8 cellular contexts compared by ENCODE assay signal in the genomic region with DNA sequence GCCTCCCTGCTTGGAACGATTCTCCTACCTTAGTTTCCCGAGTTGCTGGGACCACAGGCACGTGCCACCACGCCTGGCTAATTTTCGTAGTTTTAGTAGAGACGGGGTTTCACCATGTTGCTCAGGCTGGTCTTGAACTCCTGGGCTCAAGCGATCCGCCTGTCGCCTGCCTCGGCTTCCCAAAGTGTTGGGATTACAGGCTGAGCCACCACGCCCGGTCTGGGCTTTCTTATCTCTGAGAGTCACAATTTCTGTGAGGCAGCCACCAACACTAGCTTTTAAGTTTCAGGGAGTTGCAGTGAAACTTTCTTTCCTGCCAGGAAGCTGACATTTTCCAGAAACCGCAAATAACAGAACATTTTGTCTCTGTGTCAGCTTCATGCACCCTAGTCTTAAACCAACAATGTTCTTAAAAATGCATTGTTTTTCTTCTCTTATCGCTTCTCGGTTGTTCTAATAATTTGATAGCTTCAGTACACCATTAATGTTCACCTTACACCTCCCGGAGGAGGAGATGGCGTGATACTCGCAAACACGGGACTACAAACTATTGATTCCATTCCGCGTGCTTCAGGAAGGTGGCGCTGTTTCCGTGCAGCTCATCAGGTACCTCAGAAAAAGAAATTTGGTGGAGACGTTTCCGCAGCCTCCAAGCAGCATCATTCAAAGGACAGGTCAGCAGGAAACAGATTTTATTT. TPM values are rescaled to one million over a fixed set of nuclear protein-coding genes. Genes with fewer than 3 reads are reported as not detected.
A peak's percentile ranks its signal among the peaks of the same experiment; 100 is the strongest.
DNase-seq lines count a peak whose midpoint lies in the region; ATAC-seq and TF ChIP-seq lines count a peak whose summit lies in the region.

No MANE protein-coding gene starts in this region.

- DNase-seq in BE2C (peak; percentile 31), NCI-H2171 (lab: John Stamatoyannopoulos, UW) (peak; percentile 52), cardiac fibroblast (ENCODE audit: low read depth in 2 of 2) (peak; percentile 71 to 78), left colon (peak; percentile 48 to 68)
- peak; percentile 19 to 55 (median 31) for DNase-seq in activated CD4-positive, CD25-positive, alpha-beta regulatory T cell (lab: John Stamatoyannopoulos, UW)
- DNase-seq in stimulated activated CD4-positive, alpha-beta T cell treated with anti-CD3 and anti-CD28 coated beads, Interleukin-2, amount 100 ng/mL, for 24 hours: peak; percentile 70 to 72

- no peaks in the 10 kb centered on the region for H3K36me3 ChIP-seq in BE2C

- ATAC-seq in GM21529 (IDR thresholded peaks at IDR 0.05; ENCODE audit: unreplicated experiment): peak; percentile 58
- ATAC-seq in left colon: peak; percentile 77
- no peak for ATAC-seq in GM21786 (IDR thresholded peaks at IDR 0.05; ENCODE audit: unreplicated experiment)

- intact Hi-C loops in left colon (cut with DNase I, micrococcal nuclease): no loop called here

- H3K4me1 ChIP-seq in BE2C: no peaks in the 10 kb centered on the region

- H3K27me3 ChIP-seq in BE2C: peaks cover 3% of the 10 kb centered on the region; the same call in 1 of the 2 replicates

- H3K9me3 ChIP-seq in BE2C: no peaks in the 10 kb centered on the region

- TF ChIP-seq CTCF in BE2C (IDR thresholded peaks at IDR 0.05; ENCODE audit: low read depth, low read length): peak; percentile 82
- TF ChIP-seq CTCF in cardiac fibroblast (IDR thresholded peaks at IDR 0.05; ENCODE audit: low read depth, low read length): peak; percentile 95

- no peak overlapping the region for H3K4me3 ChIP-seq in BE2C (ENCODE audit: low read depth, low read length)
- no peak overlapping the region for H3K4me3 ChIP-seq in cardiac fibroblast (replicated peaks in 1 of 2; ENCODE audit: low read depth in 2 of 2, low read length in 2 of 2)

RNA-seq across cellular contexts. Expression of a gene that starts 7.4 kb away (rescaled TPM):
- 11.5 TPM for polyA plus RNA-seq in BE2C (2012; ENCODE audit: insufficient read depth, insufficient read length, low read depth)
- total RNA-seq in left colon: 10 to 100 TPM; 32.1 to 33.5 TPM
